24 cellular contexts compared by ENCODE assay signal in the genomic region with DNA sequence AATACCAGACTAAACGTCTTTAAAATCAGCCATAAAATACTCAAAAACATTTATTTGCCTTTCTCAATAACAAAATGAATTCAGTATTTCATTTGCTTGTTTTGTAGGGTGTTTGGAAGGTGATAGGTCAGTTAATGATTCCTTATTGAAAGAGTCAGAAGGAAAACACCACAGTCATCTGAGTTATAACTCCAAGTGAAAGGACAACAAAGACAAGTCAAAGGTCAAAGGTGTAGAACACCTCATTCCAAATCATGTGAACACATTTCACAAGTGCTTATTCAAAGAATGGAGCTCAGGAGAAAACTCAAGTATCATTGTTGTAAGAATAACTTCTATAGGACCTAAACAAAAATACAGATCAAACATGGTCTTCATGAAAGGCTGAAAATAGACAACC.
"Had no signal": no experiment of that assay in that cellular context is flagged by ENCODE, and none has a peak within 500 bp of the region (broad histone marks: within the 10 kb centered on the region; RNA-seq: fewer than 3 reads in every experiment).

No MANE protein-coding gene starts in this region.

- H3K4me3 ChIP-seq: coronary artery, gastrocnemius medialis, left ventricle myocardium inferior, lower lobe of right lung, ovary, testis, tibial artery had no signal

- H3K27me3 Mint-ChIP-seq: type B pancreatic cell had no signal

- ATAC-seq: gastrocnemius medialis; left cardiac atrium; lower lobe of right lung; natural killer cell; sciatic nerve; stimulated activated effector memory CD8-positive, alpha-beta T cell treated with anti-CD3 and anti-CD28 coated beads, Interleukin-12 subunit alpha, Interleukin-12 subunit beta, amount 100 ng/mL, for 72 hours; stimulated activated naive CD8-positive, alpha-beta T cell treated with anti-CD3 and anti-CD28 coated beads, Interleukin-15, Interleukin-2, amounts not matched to agents 100 U/mL and 50 U/mL, for 24 hours had no signal

- DNase-seq: dermis blood vessel endothelial cell; effector memory CD4-positive, alpha-beta T cell; foreskin fibroblast; gastrocnemius medialis; head of caudate nucleus; kidney; left cardiac atrium; left ventricle myocardium inferior; lower lobe of right lung; natural killer cell; occipital lobe; ovary; posterior cingulate gyrus; stimulated activated CD4-positive, alpha-beta T cell treated with anti-CD3 and anti-CD28 coated beads, Interleukin-2, amount 100 ng/mL, for 24 hours; stimulated activated CD4-positive, alpha-beta T cell treated with anti-CD3 and anti-CD28 coated beads, Interleukin-4, amount 100 ng/mL, for 24 hours; stimulated activated naive CD8-positive, alpha-beta T cell treated with anti-CD3 and anti-CD28 coated beads, Interleukin-15, Interleukin-2, amounts not matched to agents 100 U/mL and 50 U/mL, for 24 hours; substantia nigra; testis; tibial artery had no signal

- H3K9me3 ChIP-seq: gastrocnemius medialis, left ventricle myocardium inferior, lower lobe of right lung, ovary, testis, tibial artery had no signal

- H3K27ac ChIP-seq: coronary artery, gastrocnemius medialis, left ventricle myocardium inferior, lower lobe of right lung, ovary, testis, tibial artery had no signal

- H3K27ac Mint-ChIP-seq: natural killer cell; stimulated activated effector memory CD8-positive, alpha-beta T cell treated with anti-CD3 and anti-CD28 coated beads, Interleukin-12 subunit alpha, Interleukin-12 subunit beta, amount 100 ng/mL, for 72 hours; type B pancreatic cell had no signal

- H3K27me3 ChIP-seq: gastrocnemius medialis, ovary, testis, tibial artery had no signal

- H3K4me1 Mint-ChIP-seq: stimulated activated effector memory CD8-positive, alpha-beta T cell treated with anti-CD3 and anti-CD28 coated beads, Interleukin-12 subunit alpha, Interleukin-12 subunit beta, amount 100 ng/mL, for 72 hours had no signal

- H3K4me1 ChIP-seq: gastrocnemius medialis, left ventricle myocardium inferior, lower lobe of right lung, testis, tibial artery had no signal

- H3K36me3 Mint-ChIP-seq: natural killer cell; stimulated activated effector memory CD8-positive, alpha-beta T cell treated with anti-CD3 and anti-CD28 coated beads, Interleukin-12 subunit alpha, Interleukin-12 subunit beta, amount 100 ng/mL, for 72 hours; type B pancreatic cell had no signal

- H3K9me3 Mint-ChIP-seq: stimulated activated effector memory CD8-positive, alpha-beta T cell treated with anti-CD3 and anti-CD28 coated beads, Interleukin-12 subunit alpha, Interleukin-12 subunit beta, amount 100 ng/mL, for 72 hours; type B pancreatic cell had no signal

- H3K36me3 ChIP-seq: gastrocnemius medialis, left ventricle myocardium inferior, lower lobe of right lung, ovary, tibial artery had no signal

- H3K4me3 Mint-ChIP-seq: natural killer cell; stimulated activated effector memory CD8-positive, alpha-beta T cell treated with anti-CD3 and anti-CD28 coated beads, Interleukin-12 subunit alpha, Interleukin-12 subunit beta, amount 100 ng/mL, for 72 hours; type B pancreatic cell had no signal

- FAIRE-seq: endothelial cell of umbilical vein, kidney had no signal
